2 cellular contexts compared by ENCODE assay signal in the genomic region with DNA sequence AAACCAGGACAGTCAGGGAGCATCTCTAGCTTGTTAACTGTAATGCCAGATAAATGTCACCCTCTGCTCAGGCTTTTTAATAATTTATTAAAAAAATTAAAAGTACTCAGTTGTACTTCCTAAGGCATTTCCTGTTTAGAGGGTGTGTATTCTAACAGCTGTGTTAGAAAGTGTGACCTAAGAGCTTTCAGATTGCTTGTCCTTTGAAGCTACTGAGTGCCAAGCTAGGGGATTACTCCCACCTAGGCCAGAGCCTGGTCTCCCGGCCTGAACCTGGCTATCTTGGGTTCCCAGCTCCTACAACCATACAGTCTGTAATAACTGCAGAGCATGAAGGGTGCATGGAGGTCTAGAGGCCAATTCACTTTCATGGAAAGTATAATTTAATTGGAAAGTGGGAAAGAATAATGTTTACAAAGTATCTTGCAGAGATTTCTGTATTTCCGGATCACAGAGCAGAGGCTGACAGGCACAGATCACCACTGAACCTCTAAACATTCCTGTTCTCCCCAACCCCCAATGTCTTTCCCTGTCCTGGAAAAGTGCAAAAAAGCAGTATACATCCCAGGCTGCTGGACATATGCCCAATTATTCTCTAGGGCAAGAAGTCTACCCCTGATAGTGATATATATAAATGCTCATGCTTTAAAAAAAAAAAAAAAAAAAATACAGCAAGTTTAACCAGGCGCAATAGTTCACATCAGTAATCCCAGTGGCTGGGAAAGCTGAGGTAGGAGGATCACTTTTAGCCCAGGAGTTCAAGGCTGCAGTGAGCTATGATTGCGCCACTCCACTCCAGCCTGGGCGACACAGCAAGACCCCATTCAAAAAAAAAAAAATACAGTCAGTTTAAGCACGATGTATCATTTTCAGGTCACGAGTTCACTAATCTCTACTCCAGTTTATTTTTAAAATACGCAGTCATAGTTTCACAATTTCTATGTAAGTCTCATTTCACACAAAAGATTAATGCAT.
TF ChIP-seq lines count a peak whose summit lies in the region.

No MANE protein-coding gene starts in this region.

TF ChIP-seq in GM12878, 131 proteins besides CTCF, POLR2A, EP300 and RAD21:
- TF ChIP-seq, protein P1, sequence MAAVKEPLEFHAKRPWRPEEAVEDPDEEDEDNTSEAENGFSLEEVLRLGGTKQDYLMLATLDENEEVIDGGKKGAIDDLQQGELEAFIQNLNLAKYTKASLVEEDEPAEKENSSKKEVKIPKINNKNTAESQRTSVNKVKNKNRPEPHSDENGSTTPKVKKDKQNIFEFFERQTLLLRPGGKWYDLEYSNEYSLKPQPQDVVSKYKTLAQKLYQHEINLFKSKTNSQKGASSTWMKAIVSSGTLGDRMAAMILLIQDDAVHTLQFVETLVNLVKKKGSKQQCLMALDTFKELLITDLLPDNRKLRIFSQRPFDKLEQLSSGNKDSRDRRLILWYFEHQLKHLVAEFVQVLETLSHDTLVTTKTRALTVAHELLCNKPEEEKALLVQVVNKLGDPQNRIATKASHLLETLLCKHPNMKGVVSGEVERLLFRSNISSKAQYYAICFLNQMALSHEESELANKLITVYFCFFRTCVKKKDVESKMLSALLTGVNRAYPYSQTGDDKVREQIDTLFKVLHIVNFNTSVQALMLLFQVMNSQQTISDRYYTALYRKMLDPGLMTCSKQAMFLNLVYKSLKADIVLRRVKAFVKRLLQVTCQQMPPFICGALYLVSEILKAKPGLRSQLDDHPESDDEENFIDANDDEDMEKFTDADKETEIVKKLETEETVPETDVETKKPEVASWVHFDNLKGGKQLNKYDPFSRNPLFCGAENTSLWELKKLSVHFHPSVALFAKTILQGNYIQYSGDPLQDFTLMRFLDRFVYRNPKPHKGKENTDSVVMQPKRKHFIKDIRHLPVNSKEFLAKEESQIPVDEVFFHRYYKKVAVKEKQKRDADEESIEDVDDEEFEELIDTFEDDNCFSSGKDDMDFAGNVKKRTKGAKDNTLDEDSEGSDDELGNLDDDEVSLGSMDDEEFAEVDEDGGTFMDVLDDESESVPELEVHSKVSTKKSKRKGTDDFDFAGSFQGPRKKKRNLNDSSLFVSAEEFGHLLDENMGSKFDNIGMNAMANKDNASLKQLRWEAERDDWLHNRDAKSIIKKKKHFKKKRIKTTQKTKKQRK (IDR thresholded peaks at IDR 0.05; ENCODE audit: low read depth, low read length), result no peak
- TF ChIP-seq TARDBP (IDR thresholded peaks at IDR 0.05; ENCODE audit: borderline replicate concordance) (no peak), BCL11A (IDR thresholded peaks at IDR 0.05; ENCODE audit: low read depth, low read length) (no peak), JUNB (IDR thresholded peaks at IDR 0.05) (peak; percentile 32; the same call in 1 of the 2 replicates), WRNIP1 (IDR thresholded peaks at IDR 0.05; ENCODE audit: borderline replicate concordance, low read depth, low read length) (no peak)
- TF ChIP-seq, protein P2, sequence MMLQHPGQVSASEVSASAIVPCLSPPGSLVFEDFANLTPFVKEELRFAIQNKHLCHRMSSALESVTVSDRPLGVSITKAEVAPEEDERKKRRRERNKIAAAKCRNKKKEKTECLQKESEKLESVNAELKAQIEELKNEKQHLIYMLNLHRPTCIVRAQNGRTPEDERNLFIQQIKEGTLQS (IDR thresholded peaks at IDR 0.05; ENCODE audit: borderline replicate concordance, extremely low read depth, low read depth, low read length), result no peak
TF ChIP-seq in GM12878: peak in this region for 1.

TF ChIP-seq in HepG2, 621 proteins besides CTCF, POLR2A, EP300 and RAD21:
- TF ChIP-seq ZNF564 (CRISPR knock-in tag; IDR thresholded peaks at IDR 0.05), result no peak
- TF ChIP-seq ZBTB8A (CRISPR knock-in tag; IDR thresholded peaks at IDR 0.05; ENCODE audit: borderline replicate concordance, low read depth), result no peak
- TF ChIP-seq GFI1 (CRISPR knock-in tag; IDR thresholded peaks at IDR 0.05; ENCODE audit: borderline replicate concordance), result peak; percentile 44; the same call in 1 of the 2 replicates
- no peak for TF ChIP-seq MAFK (conservative IDR thresholded peaks at IDR 0.05 in 1 of 2, IDR thresholded peaks at IDR 0.05 in 1 of 2; ENCODE audit: low read length in 2 of 2)
- 0 out of 2 replicates have a peak, but pooled peaks have one; percentile 27 for TF ChIP-seq NCOR1 (IDR thresholded peaks at IDR 0.05; ENCODE audit: borderline replicate concordance, low read length)
- TF ChIP-seq RARA (CRISPR knock-in tag; IDR thresholded peaks at IDR 0.05), result 0 out of 2 replicates have a peak, but pooled peaks have one; percentile 17
- TF ChIP-seq ZNF121 (CRISPR knock-in tag; IDR thresholded peaks at IDR 0.05), result peak; percentile 99
- TF ChIP-seq ZNF629 (CRISPR knock-in tag; conservative IDR thresholded peaks at IDR 0.05), result 0 out of 2 replicates have a peak, but pooled peaks have one; percentile 12
- peak; percentile 58; the same call in 1 of the 2 replicates for TF ChIP-seq CEBPB (IDR thresholded peaks at IDR 0.05; ENCODE audit: borderline replicate concordance, low read depth, low read length)
- 0 out of 2 replicates have a peak, but pooled peaks have one; percentile 18 for TF ChIP-seq MED1 (CRISPR knock-in tag; IDR thresholded peaks at IDR 0.05)
- peak; percentile 50; the same call in 1 of the 2 replicates for TF ChIP-seq ZMYM2 (CRISPR knock-in tag; IDR thresholded peaks at IDR 0.05)
- TF ChIP-seq ATM (IDR thresholded peaks at IDR 0.05; ENCODE audit: borderline replicate concordance), result no peak
- TF ChIP-seq, protein P3, sequence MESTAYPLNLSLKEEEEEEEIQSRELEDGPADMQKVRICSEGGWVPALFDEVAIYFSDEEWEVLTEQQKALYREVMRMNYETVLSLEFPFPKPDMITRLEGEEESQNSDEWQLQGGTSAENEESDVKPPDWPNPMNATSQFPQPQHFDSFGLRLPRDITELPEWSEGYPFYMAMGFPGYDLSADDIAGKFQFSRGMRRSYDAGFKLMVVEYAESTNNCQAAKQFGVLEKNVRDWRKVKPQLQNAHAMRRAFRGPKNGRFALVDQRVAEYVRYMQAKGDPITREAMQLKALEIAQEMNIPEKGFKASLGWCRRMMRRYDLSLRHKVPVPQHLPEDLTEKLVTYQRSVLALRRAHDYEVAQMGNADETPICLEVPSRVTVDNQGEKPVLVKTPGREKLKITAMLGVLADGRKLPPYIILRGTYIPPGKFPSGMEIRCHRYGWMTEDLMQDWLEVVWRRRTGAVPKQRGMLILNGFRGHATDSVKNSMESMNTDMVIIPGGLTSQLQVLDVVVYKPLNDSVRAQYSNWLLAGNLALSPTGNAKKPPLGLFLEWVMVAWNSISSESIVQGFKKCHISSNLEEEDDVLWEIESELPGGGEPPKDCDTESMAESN (CRISPR knock-in tag; conservative IDR thresholded peaks at IDR 0.05), result no peak
- TF ChIP-seq ADNP (CRISPR knock-in tag; IDR thresholded peaks at IDR 0.05), result 0 out of 2 replicates have a peak, but pooled peaks have one; percentile 53
- TF ChIP-seq, protein P4, sequence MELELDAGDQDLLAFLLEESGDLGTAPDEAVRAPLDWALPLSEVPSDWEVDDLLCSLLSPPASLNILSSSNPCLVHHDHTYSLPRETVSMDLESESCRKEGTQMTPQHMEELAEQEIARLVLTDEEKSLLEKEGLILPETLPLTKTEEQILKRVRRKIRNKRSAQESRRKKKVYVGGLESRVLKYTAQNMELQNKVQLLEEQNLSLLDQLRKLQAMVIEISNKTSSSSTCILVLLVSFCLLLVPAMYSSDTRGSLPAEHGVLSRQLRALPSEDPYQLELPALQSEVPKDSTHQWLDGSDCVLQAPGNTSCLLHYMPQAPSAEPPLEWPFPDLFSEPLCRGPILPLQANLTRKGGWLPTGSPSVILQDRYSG (CRISPR knock-in tag; IDR thresholded peaks at IDR 0.05), result no peak
- TF ChIP-seq ZNF362 (CRISPR knock-in tag; IDR thresholded peaks at IDR 0.05; ENCODE audit: borderline replicate concordance), result peak; percentile 64; the same call in 1 of the 2 replicates
- 0 out of 2 replicates have a peak, but pooled peaks have one; percentile 30 for TF ChIP-seq ELF3 (CRISPR knock-in tag; IDR thresholded peaks at IDR 0.05)
- TF ChIP-seq CEBPG (CRISPR knock-in tag; IDR thresholded peaks at IDR 0.05), result peak; percentile 73
- peak; percentile 47; the same call in 1 of the 2 replicates for TF ChIP-seq ZMYM3 (CRISPR knock-in tag; IDR thresholded peaks at IDR 0.05)
